In the genomic region with DNA sequence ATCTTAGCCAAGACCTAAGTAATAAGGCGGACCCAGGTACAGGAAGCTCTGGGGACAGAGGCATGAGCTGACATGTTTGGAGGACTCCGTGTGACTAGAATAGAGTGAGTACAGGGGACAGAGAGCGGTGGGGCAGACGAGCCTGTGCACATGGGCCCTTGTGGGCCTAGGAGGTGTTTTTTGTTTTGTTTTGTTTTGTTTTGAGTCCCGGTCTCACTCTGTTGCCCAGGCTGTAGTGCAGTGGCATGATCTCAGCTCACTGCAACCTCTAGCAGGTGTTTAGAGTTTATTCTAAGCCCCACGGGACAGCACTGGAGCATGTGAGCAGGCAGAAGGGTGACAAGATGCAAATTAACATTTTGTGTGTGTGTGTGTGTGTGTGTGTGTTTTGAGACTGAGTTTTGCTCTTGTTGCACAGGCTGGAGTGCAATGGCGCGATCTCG, we compare ENCODE assay signal across 10 cellular contexts. TPM values are rescaled to one million over a fixed set of nuclear protein-coding genes. Genes with fewer than 3 reads are reported as not detected.
A peak's percentile ranks its signal among the peaks of the same experiment; 100 is the strongest.
DNase-seq lines count a peak whose midpoint lies in the region; ATAC-seq, FAIRE-seq and TF ChIP-seq lines count a peak whose summit lies in the region.
"Had no signal": no experiment of that assay in that cellular context is flagged by ENCODE, and none has a peak within 500 bp of the region (broad histone marks: within the 10 kb centered on the region; RNA-seq: fewer than 3 reads in every experiment).

No MANE protein-coding gene starts in this region.

- DNase-seq in K562 (ENCODE audit: extremely low read depth in 1 of 4, low spot score in 3 of 4) (no peak), endothelial cell (ENCODE audit: low spot score) (no peak), head of caudate nucleus (no peak), NCI-H1694 (lab: John Stamatoyannopoulos, UW) (no peak), frontal cortex (ENCODE audit: low spot score in 2 of 2) (no peak)
- DNase-seq: immature natural killer cell, NCI-H1092 treated with DMSO at 0.1 percent for 48 hours had no signal

- no peaks in the 10 kb centered on the region for H3K36me3 Mint-ChIP-seq in endothelial cell (ENCODE audit: low read depth, unreplicated experiment)
- H3K36me3 Mint-ChIP-seq: immature natural killer cell had no signal

- H3K9me3 Mint-ChIP-seq in endothelial cell (ENCODE audit: unreplicated experiment), result no peaks in the 10 kb centered on the region
- H3K9me3 Mint-ChIP-seq: immature natural killer cell had no signal

- H3K27me3 Mint-ChIP-seq in endothelial cell (ENCODE audit: unreplicated experiment), result peaks cover 5% of the 10 kb centered on the region

- ATAC-seq in GM18502 (IDR thresholded peaks at IDR 0.05; ENCODE audit: poor library complexity, unreplicated experiment), result peak; percentile 39
- peak; percentile 33 for ATAC-seq in GM19395 (IDR thresholded peaks at IDR 0.05; ENCODE audit: unreplicated experiment)
- peak; percentile 33 for ATAC-seq in HG03432 (IDR thresholded peaks at IDR 0.05; ENCODE audit: unreplicated experiment)
- no peak for ATAC-seq in K562

- H3K79me2 ChIP-seq in K562 (ENCODE audit: control insufficient read depth, insufficient read depth, low read length), result peaks cover 15% of the 10 kb centered on the region

- 74% methylated on average over 9 of the region's 9 CpGs for whole genome bisulfite sequencing in K562 (ENCODE audit: insufficient coverage, low coverage, missing lambda C conversion rate)

- no peak overlapping the region for H3K4me2 ChIP-seq in K562 (ENCODE audit: insufficient read depth, low read length)

- no peak for FAIRE-seq in K562 (lab: Jason Lieb, UNC)
- FAIRE-seq in frontal cortex (lab: Jason Lieb, UNC), result no peak

- in situ Hi-C loops in K562 (cut with MboI), result no loop called here

- H3K27me3 ChIP-seq in K562 (ENCODE audit: control insufficient read depth in 2 of 2, insufficient read depth in 2 of 2, low read length in 2 of 2), result no peaks in the 10 kb centered on the region

- no peaks in the 10 kb centered on the region for H3K36me3 ChIP-seq in K562 (ENCODE audit: control insufficient read depth, insufficient read depth, low read length)

- TF ChIP-seq EP300 in K562 (IDR thresholded peaks at IDR 0.05; ENCODE audit: low read length), result no peak

- H4K20me1 ChIP-seq in K562 (replicated peaks; ENCODE audit: control insufficient read depth, insufficient read depth, low read length), result peaks cover 12% of the 10 kb centered on the region

- H3K4me1 Mint-ChIP-seq in endothelial cell (ENCODE audit: unreplicated experiment), result peaks cover 18% of the 10 kb centered on the region

- no peak overlapping the region for H3K4me3 Mint-ChIP-seq in endothelial cell (ENCODE audit: unreplicated experiment)
- H3K4me3 Mint-ChIP-seq: immature natural killer cell had no signal

- intact Hi-C loops in K562 (cut with micrococcal nuclease) (no loop called here), head of caudate nucleus (cut with DNase I) (loop anchor here (5.0 kb wide), 1 partner anchor 37 kb away; no protein-coding TSS in a partner anchor)

- no peak overlapping the region for H3K27ac Mint-ChIP-seq in endothelial cell (ENCODE audit: unreplicated experiment)
- H3K27ac Mint-ChIP-seq: immature natural killer cell had no signal

- TF ChIP-seq POLR2A in K562 (conservative IDR thresholded peaks at IDR 0.05), result no peak

- no peaks in the 10 kb centered on the region for H3K9me1 ChIP-seq in K562 (ENCODE audit: control insufficient read depth, insufficient read depth, low read length)

- H3K4me1 ChIP-seq in K562 (replicated peaks in 1 of 2; ENCODE audit: control insufficient read depth in 2 of 2, insufficient read depth in 2 of 2, low read length in 2 of 2), result peaks cover 28 to 47% of the 10 kb centered on the region in 2 experiments; a peak in 4 of 5 replicates

- no peak overlapping the region for H3K27ac ChIP-seq in K562 (ENCODE audit: extremely low read depth, low read depth, low read length)

- no peak for TF ChIP-seq RAD21 in K562 (CRISPR knock-in tag; conservative IDR thresholded peaks at IDR 0.05 in 1 of 2, IDR thresholded peaks at IDR 0.05 in 1 of 2)

- no peak overlapping the region for H3K4me3 ChIP-seq in K562

- POLR2A ChIA-PET in K562 (lab: Yijun Ruan, JAX), result interaction anchor here (0.6 to 1.6 kb wide), 2 partner anchors 16 to 23 kb away, joined by 3 to 4 read pairs; no protein-coding TSS in a partner anchor

- CTCF ChIA-PET in K562 (lab: Yijun Ruan, JAX; ENCODE audit: low intra/inter-chr PET ratio), result no interaction called here

- no peaks in the 10 kb centered on the region for H3K9me3 ChIP-seq in K562 (replicated peaks; ENCODE audit: control insufficient read depth, insufficient read depth, low read depth, low read length)

- H2AFZ ChIP-seq in K562 (ENCODE audit: low read depth, low read length), result peak overlapping the region; percentile 56

- H3K9ac ChIP-seq in K562 (ENCODE audit: insufficient read depth in 1 of 2, low read depth in 2 of 2, low read length in 2 of 2), result no peak overlapping the region

- TF ChIP-seq CTCF in K562 (IDR thresholded peaks at IDR 0.05 in 2 of 3, conservative IDR thresholded peaks at IDR 0.05 in 1 of 3; ENCODE audit: insufficient read depth in 2 of 3, low read depth in 1 of 3, low read length in 3 of 3) (no peak), endothelial cell (IDR thresholded peaks at IDR 0.05; ENCODE audit: unreplicated experiment) (no peak)

- BruUV-seq in K562 (replicated peaks; lab: Mats Ljungman, UMichigan), result no TSS peak

TF ChIP-seq in K562, 482 proteins besides CTCF, POLR2A, EP300 and RAD21 (continues in another document):
- TF ChIP-seq ZFP1 (CRISPR knock-in tag; IDR thresholded peaks at IDR 0.05), result no peak

RNA-seq across cellular contexts. Expression of gene EEIG1, which starts 3.1 kb away (rescaled TPM):
- total RNA-seq in K562 (2011; cell fraction: chromatin; rRNA removed; ENCODE audit: low replicate concordance), result 18.1 and 34.4 TPM in 2 replicates
- total RNA-seq in K562 (2011; cell fraction: nucleolus; rRNA removed), result 13.4 and 13.5 TPM in 2 replicates
- total RNA-seq in K562 (2011; cell fraction: nucleoplasm; rRNA removed), result 17.2 and 24.7 TPM in 2 replicates
- total RNA-seq in K562 (2014; rRNA removed) (2.1 and 4.5 TPM in 2 replicates), K562 (2014; rRNA removed; fragmentation: Illumina TruSeq; extraction: Trizol) (1.6 and 2.3 TPM in 2 replicates), K562 (2015; rRNA removed; fragmentation: Illumina TruSeq; extraction: Trizol) (2.8 and 4.1 TPM in 2 replicates), K562 (2021) (11.2 and 16.7 TPM in 2 replicates), endothelial cell (ENCODE audit: unreplicated experiment) (27.3 TPM), frontal cortex (5.7 TPM)
- polyA plus RNA-seq in K562 (2011; rRNA removed) (4.4 and 7.7 TPM in 2 replicates), K562 (2014; fragmentation: Illumina TruSeq; extraction: Trizol) (5.6 and 9.1 TPM in 2 replicates), K562 (2014; fragmentation: Nextera tagmentation; extraction: Ambion mirVana) (under 1 TPM; 0.17 to 0.25 TPM), K562 (2014; rRNA removed) (3.6 and 6.6 TPM in 2 replicates)
- 8.2 and 9.0 TPM in 2 replicates for polyA plus RNA-seq in K562 (2011; cell fraction: cytosol; rRNA removed)
- polyA plus RNA-seq in K562 (2011; cell fraction: nucleus; rRNA removed), result 16.1 and 16.7 TPM in 2 replicates
- 13.8 and 19.2 TPM in 2 replicates for polyA plus RNA-seq in K562 (2012)
- polyA minus RNA-seq in K562 (2011; rRNA and poly(A)+ RNA removed), result 2.1 and 2.7 TPM in 2 replicates
- polyA minus RNA-seq in K562 (2011; cell fraction: cytosol; rRNA and poly(A)+ RNA removed), result 3.5 and 5.9 TPM in 2 replicates
- 4.8 and 8.4 TPM in 2 replicates for polyA minus RNA-seq in K562 (2011; cell fraction: nucleus; rRNA and poly(A)+ RNA removed)

RNA-seq across cellular contexts. Expression of gene DPM2, which starts 46.2 kb away (rescaled TPM):
- total RNA-seq in K562 (2011; cell fraction: chromatin; rRNA removed; ENCODE audit: low replicate concordance), result 99.6 and 215 TPM in 2 replicates
- total RNA-seq in K562 (2011; cell fraction: nucleolus; rRNA removed), result 168 and 199 TPM in 2 replicates
- 195 and 215 TPM in 2 replicates for total RNA-seq in K562 (2011; cell fraction: nucleoplasm; rRNA removed)
- total RNA-seq in K562 (2014; rRNA removed) (56.6 and 88.7 TPM in 2 replicates), K562 (2014; rRNA removed; fragmentation: Illumina TruSeq; extraction: Trizol) (48.1 and 53.8 TPM in 2 replicates), K562 (2015; rRNA removed; fragmentation: Illumina TruSeq; extraction: Trizol) (71.1 and 73.4 TPM in 2 replicates), K562 (2021) (95.3 and 102 TPM in 2 replicates), endothelial cell (ENCODE audit: unreplicated experiment) (31.5 TPM), frontal cortex (11.4 TPM)
- polyA plus RNA-seq in K562 (2011; rRNA removed) (93.8 and 101 TPM in 2 replicates), K562 (2014; fragmentation: Illumina TruSeq; extraction: Trizol) (126 and 142 TPM in 2 replicates), K562 (2014; fragmentation: Nextera tagmentation; extraction: Ambion mirVana) (10 to 100 TPM; 43.5 to 69.3 TPM), K562 (2014; rRNA removed) (104 and 107 TPM in 2 replicates)
- 131 and 200 TPM in 2 replicates for polyA plus RNA-seq in K562 (2011; cell fraction: cytosol; rRNA removed)
- polyA plus RNA-seq in K562 (2011; cell fraction: nucleus; rRNA removed), result 142 and 205 TPM in 2 replicates
- polyA plus RNA-seq in K562 (2012), result 83.9 and 86.2 TPM in 2 replicates
- polyA minus RNA-seq in K562 (2011; rRNA and poly(A)+ RNA removed), result 54.4 and 75.4 TPM in 2 replicates
- 56.3 and 59.9 TPM in 2 replicates for polyA minus RNA-seq in K562 (2011; cell fraction: cytosol; rRNA and poly(A)+ RNA removed)
- 64.1 and 85.1 TPM in 2 replicates for polyA minus RNA-seq in K562 (2011; cell fraction: nucleus; rRNA and poly(A)+ RNA removed)

RNA-seq across cellular contexts. Expression of gene PIP5KL1, which starts 53.3 kb away (rescaled TPM):
- 4.2 and 9.4 TPM in 2 replicates for total RNA-seq in K562 (2011; cell fraction: chromatin; rRNA removed; ENCODE audit: low replicate concordance)
- 7.7 and 10.1 TPM in 2 replicates for total RNA-seq in K562 (2011; cell fraction: nucleolus; rRNA removed)
- 4.3 and 4.5 TPM in 2 replicates for total RNA-seq in K562 (2011; cell fraction: nucleoplasm; rRNA removed)
- total RNA-seq in K562 (2014; rRNA removed), result 2.5 and 3.1 TPM in 2 replicates
- 0.80 and 1.2 TPM in 2 replicates for total RNA-seq in K562 (2014; rRNA removed; fragmentation: Illumina TruSeq; extraction: Trizol)
- total RNA-seq in K562 (2015; rRNA removed; fragmentation: Illumina TruSeq; extraction: Trizol), result 0.58 and 1.3 TPM in 2 replicates
- total RNA-seq in K562 (2021), result 3.0 and 3.7 TPM in 2 replicates
- polyA plus RNA-seq in K562 (2011; rRNA removed), result 1.2 and 1.6 TPM in 2 replicates
- polyA plus RNA-seq in K562 (2011; cell fraction: cytosol; rRNA removed), result 1.8 and 2.2 TPM in 2 replicates
- polyA plus RNA-seq in K562 (2011; cell fraction: nucleus; rRNA removed), result 12.7 and 14.3 TPM in 2 replicates
- 1.7 and 5.0 TPM in 2 replicates for polyA plus RNA-seq in K562 (2012)
- 0.82 and 1.2 TPM in 2 replicates for polyA plus RNA-seq in K562 (2014; fragmentation: Illumina TruSeq; extraction: Trizol)
- polyA plus RNA-seq in K562 (2014; fragmentation: Nextera tagmentation; extraction: Ambion mirVana), result under 1 TPM; 0.18 to 0.41 TPM
- 4.3 and 4.8 TPM in 2 replicates for polyA plus RNA-seq in K562 (2014; rRNA removed)
- polyA minus RNA-seq in K562 (2011; rRNA and poly(A)+ RNA removed), result 0.75 TPM in 1 of 2 replicates, not detected in the other
- polyA minus RNA-seq in K562 (2011; cell fraction: cytosol; rRNA and poly(A)+ RNA removed), result 3.0 TPM in 1 of 2 replicates, not detected in the other
- polyA minus RNA-seq in K562 (2011; cell fraction: nucleus; rRNA and poly(A)+ RNA removed), result 2.6 TPM in 2 replicates
- total RNA-seq in endothelial cell (ENCODE audit: unreplicated experiment), result 2.4 TPM
- 6.1 TPM for total RNA-seq in frontal cortex
